Comparison of ENCODE assay signal across 15 cellular contexts in genomic region chr12:22408605-22409004, GRCh38.
A peak's percentile ranks its signal among the peaks of the same experiment; 100 is the strongest.
DNase-seq lines count a peak whose midpoint lies in the region; ATAC-seq and TF ChIP-seq lines count a peak whose summit lies in the region.
"Had no signal": no experiment of that assay in that cellular context is flagged by ENCODE, and none has a peak within 500 bp of the region (broad histone marks: within the 10 kb centered on the region; RNA-seq: fewer than 3 reads in every experiment).

No MANE protein-coding gene starts in this region.

- H3K27me3 Mint-ChIP-seq in activated T-cell treated with anti-CD3 and anti-CD28 coated beads, Interleukin-2, amount 50 U/mL, for 24 hours = no peaks in the 10 kb centered on the region
- no peaks in the 10 kb centered on the region for H3K27me3 Mint-ChIP-seq in activated naive CD8-positive, alpha-beta T cell treated with anti-CD3 and anti-CD28 coated beads, Interleukin-2, amount 10 ng/mL, durations not matched to agents 7 days and 5 days

- peaks cover 33% of the 10 kb centered on the region for H3K4me1 Mint-ChIP-seq in activated T-cell treated with anti-CD3 and anti-CD28 coated beads, Interleukin-2, amount 50 U/mL, for 24 hours (ENCODE audit: low read depth)
- peaks cover 4% of the 10 kb centered on the region for H3K4me1 Mint-ChIP-seq in activated naive CD8-positive, alpha-beta T cell treated with anti-CD3 and anti-CD28 coated beads, Interleukin-2, amount 10 ng/mL, durations not matched to agents 7 days and 5 days

- TF ChIP-seq POLR2A in thyroid gland (IDR thresholded peaks at IDR 0.05) = no peak

- no peaks in the 10 kb centered on the region for H3K9me3 ChIP-seq in lower lobe of right lung
- no peaks in the 10 kb centered on the region for H3K9me3 ChIP-seq in thyroid gland
- H3K9me3 ChIP-seq: SJSA1 had no signal

- no peak for DNase-seq in activated T-cell treated with anti-CD3 and anti-CD28 coated beads, Interleukin-2, amount 50 U/mL, for 24 hours
- DNase-seq in activated T-cell treated with anti-CD3 and anti-CD28 coated beads for 4 hours (no peak), lower lobe of right lung (no peak), thyroid gland (peak; percentile 88 to 89), hepatic stellate cell (ENCODE audit: low spot score) (no peak), GM19240 (ENCODE audit: insufficient read length, low spot score) (no peak), D341Med (ENCODE audit: low spot score) (no peak)
- DNase-seq in activated naive CD8-positive, alpha-beta T cell treated with anti-CD3 and anti-CD28 coated beads, Interleukin-2, amount 10 ng/mL, durations not matched to agents 7 days and 5 days = no peak
- DNase-seq: H7; kidney glomerular epithelial cell; NCI-H1092; stimulated activated CD4-positive, alpha-beta T cell treated with anti-CD3 and anti-CD28 coated beads, Interleukin-2, amount 100 ng/mL, for 48 hours; trophoblast cell had no signal

- no peaks in the 10 kb centered on the region for H3K36me3 Mint-ChIP-seq in activated T-cell treated with anti-CD3 and anti-CD28 coated beads, Interleukin-2, amount 50 U/mL, for 24 hours (ENCODE audit: low read depth)
- H3K36me3 Mint-ChIP-seq in activated naive CD8-positive, alpha-beta T cell treated with anti-CD3 and anti-CD28 coated beads, Interleukin-2, amount 10 ng/mL, durations not matched to agents 7 days and 5 days = no peaks in the 10 kb centered on the region
- H3K36me3 Mint-ChIP-seq: IgD-negative memory B cell had no signal

- POLR2A ChIA-PET in activated naive CD8-positive, alpha-beta T cell treated with anti-CD3 and anti-CD28 coated beads, Interleukin-2, amount 10 ng/mL, durations not matched to agents 7 days and 5 days (lab: Charles Lee) = no interaction called here

- peaks cover 22% of the 10 kb centered on the region for H3K4me1 ChIP-seq in lower lobe of right lung
- peaks cover 42 to 51% of the 10 kb centered on the region in 2 donors for H3K4me1 ChIP-seq in thyroid gland
- H3K4me1 ChIP-seq: SJSA1 had no signal

- H3K27me3 ChIP-seq in lower lobe of right lung (ENCODE audit: low read depth) (no peaks in the 10 kb centered on the region), thyroid gland (no peaks in the 10 kb centered on the region)
- H3K27me3 ChIP-seq: SJSA1 had no signal

- no peaks in the 10 kb centered on the region for H3K9me3 Mint-ChIP-seq in activated T-cell treated with anti-CD3 and anti-CD28 coated beads, Interleukin-2, amount 50 U/mL, for 24 hours
- no peaks in the 10 kb centered on the region for H3K9me3 Mint-ChIP-seq in activated naive CD8-positive, alpha-beta T cell treated with anti-CD3 and anti-CD28 coated beads, Interleukin-2, amount 10 ng/mL, durations not matched to agents 7 days and 5 days

- 24 to 30% methylated on average over 2 of the region's 2 CpGs for WGBS in thyroid gland, 2 donors

- intact Hi-C loops in lower lobe of right lung (cut with DNase I) (no loop called here), thyroid gland (cut with DNase I) (no loop called here)

- H3K4me3 Mint-ChIP-seq in activated T-cell treated with anti-CD3 and anti-CD28 coated beads, Interleukin-2, amount 50 U/mL, for 24 hours = peak overlapping the region; percentile 26
- H3K4me3 Mint-ChIP-seq in activated naive CD8-positive, alpha-beta T cell treated with anti-CD3 and anti-CD28 coated beads, Interleukin-2, amount 10 ng/mL, durations not matched to agents 7 days and 5 days = no peak overlapping the region
- H3K4me3 Mint-ChIP-seq: IgD-negative memory B cell had no signal

- no peaks in the 10 kb centered on the region for H3K36me3 ChIP-seq in lower lobe of right lung
- H3K36me3 ChIP-seq in thyroid gland = no peaks in the 10 kb centered on the region
- H3K36me3 ChIP-seq: SJSA1 had no signal

- ATAC-seq in activated naive CD8-positive, alpha-beta T cell treated with anti-CD3 and anti-CD28 coated beads, Interleukin-2, amount 10 ng/mL, durations not matched to agents 7 days and 5 days (ENCODE audit: low read depth) = no peak
- peak; percentile 80 to 88 for ATAC-seq in lower lobe of right lung

- TF ChIP-seq CTCF in lower lobe of right lung (IDR thresholded peaks at IDR 0.05) = no peak
- TF ChIP-seq CTCF in thyroid gland (IDR thresholded peaks at IDR 0.05) = no peak

- H3K4me3 ChIP-seq in lower lobe of right lung (no peak overlapping the region), thyroid gland (replicated peaks in 1 of 3) (no peak overlapping the region)
- H3K4me3 ChIP-seq: SJSA1 had no signal

- H3K27ac ChIP-seq in lower lobe of right lung (no peak overlapping the region), thyroid gland (peak overlapping the region; percentile 64 to 83 (median 67))
- H3K27ac ChIP-seq: SJSA1 had no signal

- H3K27ac Mint-ChIP-seq in activated T-cell treated with anti-CD3 and anti-CD28 coated beads, Interleukin-2, amount 50 U/mL, for 24 hours = peak overlapping the region; percentile 41
- peak overlapping the region; percentile 13 for H3K27ac Mint-ChIP-seq in activated naive CD8-positive, alpha-beta T cell treated with anti-CD3 and anti-CD28 coated beads, Interleukin-2, amount 10 ng/mL, durations not matched to agents 7 days and 5 days
- H3K27ac Mint-ChIP-seq: IgD-negative memory B cell had no signal

Comparison
In these comparisons a context has a peak if more than half of its experiments do, and no peak if none do; other contexts are left out.
1. DNase-seq: peak in thyroid gland (2 of 2); none in activated T-cell treated with anti-CD3 and anti-CD28 coated beads, Interleukin-2, amount 50 U/mL, for 24 hours (single experiment), activated T-cell treated with anti-CD3 and anti-CD28 coated beads for 4 hours (single experiment), activated naive CD8-positive, alpha-beta T cell treated with anti-CD3 and anti-CD28 coated beads, Interleukin-2, amount 10 ng/mL, durations not matched to agents 7 days and 5 days (single experiment), lower lobe of right lung (single experiment), hepatic stellate cell (single experiment), GM19240 (single experiment) and D341Med (single experiment).